Comparison of ENCODE assay signal across 8 cellular contexts in the genomic region with DNA sequence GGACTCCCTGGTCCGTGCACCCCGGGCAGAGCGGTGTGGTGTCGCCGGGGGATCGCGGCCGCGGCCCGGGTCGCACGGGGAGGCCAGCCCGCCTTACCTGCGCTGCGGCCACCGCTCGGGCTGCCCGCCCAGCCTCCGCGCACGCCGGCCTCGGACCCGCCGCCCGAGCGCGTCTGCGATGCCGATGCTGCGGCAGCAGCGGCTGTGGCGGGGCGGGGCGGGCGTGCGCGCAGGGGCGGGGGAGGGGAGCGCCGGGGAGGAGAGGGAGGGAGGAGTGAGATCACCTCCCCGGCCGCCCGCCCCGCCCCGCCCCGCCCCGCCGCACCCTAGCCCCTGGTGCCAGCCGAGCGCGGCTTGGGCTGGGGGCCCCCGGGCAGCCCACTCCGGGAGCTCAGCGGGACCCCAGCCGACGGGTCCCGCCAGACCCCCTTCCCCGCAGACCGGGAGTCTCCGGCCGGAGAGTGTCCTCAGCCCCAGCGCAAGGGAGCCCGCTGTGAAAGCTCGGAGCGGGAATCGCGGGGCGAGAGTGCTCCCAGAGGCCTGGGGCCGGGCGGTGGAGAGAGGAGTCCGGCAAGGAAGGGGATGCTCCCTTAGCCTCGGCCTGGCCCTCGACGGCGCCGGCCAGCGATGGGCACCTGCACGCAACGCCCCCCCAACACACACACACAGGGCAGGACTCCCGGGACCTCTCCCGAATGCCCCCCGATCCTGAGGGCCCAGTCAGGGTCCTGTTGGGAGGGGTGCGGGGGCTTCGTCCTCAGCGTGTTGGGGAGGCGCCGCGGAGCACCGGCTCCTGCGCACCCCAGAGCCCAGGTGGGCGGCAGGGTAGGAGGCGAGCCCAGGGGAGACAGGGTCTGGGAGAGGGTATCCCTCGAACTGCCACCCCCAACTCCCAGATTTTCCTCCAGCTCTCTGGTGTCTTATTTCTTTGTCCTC. TPM values are rescaled to one million over a fixed set of nuclear protein-coding genes. Genes with fewer than 3 reads are reported as not detected.
DNase-seq lines count a peak whose midpoint lies in the region; ATAC-seq, FAIRE-seq and TF ChIP-seq lines count a peak whose summit lies in the region.

A gene with protein sequence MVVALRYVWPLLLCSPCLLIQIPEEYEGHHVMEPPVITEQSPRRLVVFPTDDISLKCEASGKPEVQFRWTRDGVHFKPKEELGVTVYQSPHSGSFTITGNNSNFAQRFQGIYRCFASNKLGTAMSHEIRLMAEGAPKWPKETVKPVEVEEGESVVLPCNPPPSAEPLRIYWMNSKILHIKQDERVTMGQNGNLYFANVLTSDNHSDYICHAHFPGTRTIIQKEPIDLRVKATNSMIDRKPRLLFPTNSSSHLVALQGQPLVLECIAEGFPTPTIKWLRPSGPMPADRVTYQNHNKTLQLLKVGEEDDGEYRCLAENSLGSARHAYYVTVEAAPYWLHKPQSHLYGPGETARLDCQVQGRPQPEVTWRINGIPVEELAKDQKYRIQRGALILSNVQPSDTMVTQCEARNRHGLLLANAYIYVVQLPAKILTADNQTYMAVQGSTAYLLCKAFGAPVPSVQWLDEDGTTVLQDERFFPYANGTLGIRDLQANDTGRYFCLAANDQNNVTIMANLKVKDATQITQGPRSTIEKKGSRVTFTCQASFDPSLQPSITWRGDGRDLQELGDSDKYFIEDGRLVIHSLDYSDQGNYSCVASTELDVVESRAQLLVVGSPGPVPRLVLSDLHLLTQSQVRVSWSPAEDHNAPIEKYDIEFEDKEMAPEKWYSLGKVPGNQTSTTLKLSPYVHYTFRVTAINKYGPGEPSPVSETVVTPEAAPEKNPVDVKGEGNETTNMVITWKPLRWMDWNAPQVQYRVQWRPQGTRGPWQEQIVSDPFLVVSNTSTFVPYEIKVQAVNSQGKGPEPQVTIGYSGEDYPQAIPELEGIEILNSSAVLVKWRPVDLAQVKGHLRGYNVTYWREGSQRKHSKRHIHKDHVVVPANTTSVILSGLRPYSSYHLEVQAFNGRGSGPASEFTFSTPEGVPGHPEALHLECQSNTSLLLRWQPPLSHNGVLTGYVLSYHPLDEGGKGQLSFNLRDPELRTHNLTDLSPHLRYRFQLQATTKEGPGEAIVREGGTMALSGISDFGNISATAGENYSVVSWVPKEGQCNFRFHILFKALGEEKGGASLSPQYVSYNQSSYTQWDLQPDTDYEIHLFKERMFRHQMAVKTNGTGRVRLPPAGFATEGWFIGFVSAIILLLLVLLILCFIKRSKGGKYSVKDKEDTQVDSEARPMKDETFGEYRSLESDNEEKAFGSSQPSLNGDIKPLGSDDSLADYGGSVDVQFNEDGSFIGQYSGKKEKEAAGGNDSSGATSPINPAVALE (minus strand): TSS at position 206 of the 936 bp plus-strand sequence. CDS start 10,337 bp downstream, outside the sequence.

- no peaks in the 10 kb centered on the region for H3K79me2 ChIP-seq in GM23338 (replicated peaks; ENCODE audit: insufficient read depth)

- H4K20me1 ChIP-seq in GM23338 (replicated peaks; ENCODE audit: insufficient read depth) = no peaks in the 10 kb centered on the region

- H3K36me3 ChIP-seq in GM23338 (ENCODE audit: insufficient read depth) (no peaks in the 10 kb centered on the region), kidney epithelial cell (ENCODE audit: control insufficient read depth, insufficient read depth, low read length) (peaks cover 1% of the 10 kb centered on the region), ovary (no peaks in the 10 kb centered on the region), gastrocnemius medialis (no peaks in the 10 kb centered on the region)

- H3K4me1 ChIP-seq in A549 (peaks cover 21% of the 10 kb centered on the region), GM23338 (ENCODE audit: insufficient read depth) (peaks cover 12% of the 10 kb centered on the region; the same call in 1 of the 2 replicates), ovary (ENCODE audit: insufficient read depth) (no peaks in the 10 kb centered on the region), gastrocnemius medialis (no peaks in the 10 kb centered on the region)

- in situ Hi-C loops in gastrocnemius medialis (cut with MboI; ENCODE audit: low sequenced_read_pairs in 4 of 4) = no loop called here

- TF ChIP-seq EP300 in A549 (IDR thresholded peaks at IDR 0.05) (no peak), ovary (IDR thresholded peaks at IDR 0.05) (no peak)

- TF ChIP-seq POLR2A in A549 (IDR thresholded peaks at IDR 0.05; ENCODE audit: low read length) (no peak), ovary (IDR thresholded peaks at IDR 0.05) (no peak), gastrocnemius medialis (IDR thresholded peaks at IDR 0.05) (no peak)

- H3K4me3 ChIP-seq in A549 (peak within 1 kb of the TSS; percentile 52), GM23338 (peak within 1 kb of the TSS; percentile 59), kidney epithelial cell (ENCODE audit: low read depth, low read length) (peak within 1 kb of the TSS; percentile 45), ovary (no peak within 1 kb of the TSS), gastrocnemius medialis (no peak within 1 kb of the TSS)

- no peak within 1 kb of the TSS for H3K27ac Mint-ChIP-seq in GM23338
- no peak within 1 kb of the TSS for H3K27ac Mint-ChIP-seq in activated T-helper 1 cell treated with anti-CD3 and anti-CD28 coated beads, Interleukin-12 subunit alpha, Interleukin-12 subunit beta, Interleukin-2, Interleukin-4 antibody, amounts not matched to agents 30 ng/mL and 10 ng/mL and 1 ng/mL, durations not matched to agents 14 hours and 24 hours and 36 hours

- H3K4me2 ChIP-seq in A549 = peak within 1 kb of the TSS; percentile 91
- peak within 1 kb of the TSS; percentile 77 for H3K4me2 ChIP-seq in GM23338

- H3K4me3 Mint-ChIP-seq in GM23338 = peak within 1 kb of the TSS; percentile 74
- peak within 1 kb of the TSS; percentile 61 for H3K4me3 Mint-ChIP-seq in activated T-helper 1 cell treated with anti-CD3 and anti-CD28 coated beads, Interleukin-12 subunit alpha, Interleukin-12 subunit beta, Interleukin-2, Interleukin-4 antibody, amounts not matched to agents 30 ng/mL and 10 ng/mL and 1 ng/mL, durations not matched to agents 14 hours and 24 hours and 36 hours

- no peaks in the 10 kb centered on the region; the same call in 2 of the 3 replicates for H3K36me3 Mint-ChIP-seq in GM23338 (ENCODE audit: low read depth)
- H3K36me3 Mint-ChIP-seq in activated T-helper 1 cell treated with anti-CD3 and anti-CD28 coated beads, Interleukin-12 subunit alpha, Interleukin-12 subunit beta, Interleukin-2, Interleukin-4 antibody, amounts not matched to agents 30 ng/mL and 10 ng/mL and 1 ng/mL, durations not matched to agents 14 hours and 24 hours and 36 hours (ENCODE audit: low read depth) = no peaks in the 10 kb centered on the region

- TF ChIP-seq CTCF in A549 (IDR thresholded peaks at IDR 0.05) = no peak
- TF ChIP-seq CTCF in GM23338 (conservative IDR thresholded peaks at IDR 0.05; ENCODE audit: low read depth in 2 of 2) = no peak
- no peak for TF ChIP-seq CTCF in kidney epithelial cell (IDR thresholded peaks at IDR 0.05; ENCODE audit: insufficient read depth, low read length, poor library complexity, severe bottlenecking)
- TF ChIP-seq CTCF in ovary (IDR thresholded peaks at IDR 0.05) = no peak
- no peak for TF ChIP-seq CTCF in gastrocnemius medialis (IDR thresholded peaks at IDR 0.05 in 4 of 5, conservative IDR thresholded peaks at IDR 0.05 in 1 of 5)

- no peak within 1 kb of the TSS for H2AFZ ChIP-seq in GM23338

- no peak for FAIRE-seq in A549 (lab: Jason Lieb, UNC)

- H3K27me3 ChIP-seq in GM23338 (ENCODE audit: insufficient read depth) (no peaks in the 10 kb centered on the region; the same call in 1 of the 2 replicates), kidney epithelial cell (ENCODE audit: control insufficient read depth, insufficient read depth, low read length) (no peaks in the 10 kb centered on the region), ovary (no peaks in the 10 kb centered on the region), gastrocnemius medialis (peaks cover 10 to 56% (median 43%) of the 10 kb centered on the region in 3 donors)

- peak in 1 of 2 experiments; percentile 32; a peak in 2 of 6 replicates for ATAC-seq in A549
- peak; percentile 25 for ATAC-seq in GM23338
- no peak for ATAC-seq in GM18907 (IDR thresholded peaks at IDR 0.05; ENCODE audit: unreplicated experiment)
- ATAC-seq in gastrocnemius medialis = no peak
- no peak for ATAC-seq in HG02759 (IDR thresholded peaks at IDR 0.05; ENCODE audit: unreplicated experiment)

- WGBS in A549 (ENCODE audit: missing lambda C conversion rate) = 64% methylated on average over 22 of the region's 94 CpGs
- WGBS in ovary, 3 donors = 16 to 24% (median 22%) methylated on average over 33 to 89 of the region's 94 CpGs

- CTCF ChIA-PET in A549 (lab: Yijun Ruan, JAX) = interaction anchor here (1.1 to 1.5 kb wide), 3 partner anchors 27 to 61 kb away, joined by 3 to 6 read pairs (median 3); no protein-coding TSS in a partner anchor

- POLR2A ChIA-PET in A549 (lab: Yijun Ruan, JAX) = no interaction called here

- H3K27ac ChIP-seq in A549 (peak within 1 kb of the TSS; percentile 33 to 81; a peak in 5 of 6 replicates), GM23338 (ENCODE audit: low read depth) (no peak within 1 kb of the TSS), ovary (no peak within 1 kb of the TSS), gastrocnemius medialis (no peak within 1 kb of the TSS)

- no peaks in the 10 kb centered on the region for H3K9me3 ChIP-seq in A549
- H3K9me3 ChIP-seq in ovary = no peaks in the 10 kb centered on the region
- no peaks in the 10 kb centered on the region for H3K9me3 ChIP-seq in gastrocnemius medialis

- peaks cover 8% of the 10 kb centered on the region for H3K27me3 Mint-ChIP-seq in GM23338 (ENCODE audit: insufficient read depth, low read depth, poor library complexity)
- peaks cover 20% of the 10 kb centered on the region for H3K27me3 Mint-ChIP-seq in activated T-helper 1 cell treated with anti-CD3 and anti-CD28 coated beads, Interleukin-12 subunit alpha, Interleukin-12 subunit beta, Interleukin-2, Interleukin-4 antibody, amounts not matched to agents 30 ng/mL and 10 ng/mL and 1 ng/mL, durations not matched to agents 14 hours and 24 hours and 36 hours (ENCODE audit: insufficient read depth)

- H3K9me2 ChIP-seq in GM23338 (ENCODE audit: insufficient read depth) = no peaks in the 10 kb centered on the region

- no peaks in the 10 kb centered on the region for H3F3A ChIP-seq in GM23338 (replicated peaks; ENCODE audit: low read depth)

- H3K9me3 Mint-ChIP-seq in GM23338 = no peaks in the 10 kb centered on the region; the same call in 2 of the 3 replicates
- H3K9me3 Mint-ChIP-seq in activated T-helper 1 cell treated with anti-CD3 and anti-CD28 coated beads, Interleukin-12 subunit alpha, Interleukin-12 subunit beta, Interleukin-2, Interleukin-4 antibody, amounts not matched to agents 30 ng/mL and 10 ng/mL and 1 ng/mL, durations not matched to agents 14 hours and 24 hours and 36 hours = no peaks in the 10 kb centered on the region

- no peak for TF ChIP-seq RAD21 in A549 (conservative IDR thresholded peaks at IDR 0.05 in 1 of 2, IDR thresholded peaks at IDR 0.05 in 1 of 2)

- H3K4me1 Mint-ChIP-seq in GM23338 = peaks cover 16% of the 10 kb centered on the region
- H3K4me1 Mint-ChIP-seq in activated T-helper 1 cell treated with anti-CD3 and anti-CD28 coated beads, Interleukin-12 subunit alpha, Interleukin-12 subunit beta, Interleukin-2, Interleukin-4 antibody, amounts not matched to agents 30 ng/mL and 10 ng/mL and 1 ng/mL, durations not matched to agents 14 hours and 24 hours and 36 hours (ENCODE audit: low read depth) = peaks cover 4% of the 10 kb centered on the region

- intact Hi-C loops in activated T-helper 1 cell treated with anti-CD3 and anti-CD28 coated beads, Interleukin-12 subunit alpha, Interleukin-12 subunit beta, Interleukin-2, Interleukin-4 antibody, amounts not matched to agents 30 ng/mL and 10 ng/mL and 1 ng/mL, durations not matched to agents 14 hours and 24 hours and 36 hours (cut with micrococcal nuclease) = no loop called here
- intact Hi-C loops in ovary (cut with DNase I) (no loop called here), gastrocnemius medialis (cut with DNase I; ENCODE audit: low total_unique reads) (no loop called here)

- DNase-seq in A549 (ENCODE audit: low read depth in 1 of 2, low spot score in 1 of 2) (no peak), GM23338 (ENCODE audit: low spot score) (peak; percentile 54), kidney epithelial cell (ENCODE audit: low read depth) (no peak), ovary (no peak), gastrocnemius medialis (no peak)
- DNase-seq in activated T-helper 1 cell treated with anti-CD3 and anti-CD28 coated beads, Interleukin-12 subunit alpha, Interleukin-12 subunit beta, Interleukin-2, Interleukin-4 antibody, amounts not matched to agents 30 ng/mL and 10 ng/mL and 1 ng/mL, durations not matched to agents 14 hours and 24 hours and 36 hours (ENCODE audit: low spot score) = no peak

RNA-seq across cellular contexts. Expression of the gene that starts here (rescaled TPM):
- polyA plus RNA-seq in A549 (2011; rRNA removed) (1.9 and 3.1 TPM in 2 replicates), A549 (2017; fragmentation: RNase III; extraction: RNeasy Plus Mini Kit Qiagen cat#74134 plus additional on column Dnase treatment) (12.8 to 14.2 TPM (median 13.3 TPM) in 3 replicates), GM23338 (2016; fragmentation: Nextera tagmentation; extraction: Ambion mirVana) (7.4 and 7.8 TPM in 2 replicates), ovary (1 to 10 TPM in 1 of 2 donors, under 1 TPM in 1; 0.63 to 1.1 TPM)
- polyA plus RNA-seq in A549 (2012; cell fraction: cytosol; rRNA removed) = 2.7 and 4.0 TPM in 2 replicates
- 10.8 and 12.9 TPM in 2 replicates for polyA plus RNA-seq in A549 (2012; cell fraction: nucleus; rRNA removed)
- polyA minus RNA-seq in A549 (2011; rRNA and poly(A)+ RNA removed) = 4.3 and 5.0 TPM in 2 replicates
- total RNA-seq in GM23338 (2014; rRNA removed; shearing (Covaris generic)) = 27.6 and 29.2 TPM in 2 replicates
- total RNA-seq in activated T-helper 1 cell treated with anti-CD3 and anti-CD28 coated beads, Interleukin-12 subunit alpha, Interleukin-12 subunit beta, Interleukin-2, Interleukin-4 antibody, amounts not matched to agents 30 ng/mL and 10 ng/mL and 1 ng/mL, durations not matched to agents 14 hours and 24 hours and 36 hours = 1.7 and 3.3 TPM in 2 replicates
- total RNA-seq in kidney epithelial cell (122 and 138 TPM in 2 replicates), ovary (1 to 10 TPM in 3 of 7 donors, under 1 TPM in 3, not detected in 1; 0.36 to 3.0 (median 1.1) TPM), gastrocnemius medialis (under 1 TPM; 0.05 to 0.62 (median 0.48) TPM)

Comparison
In these comparisons a context has a peak if more than half of its experiments do, and no peak if none do; other contexts are left out.
1. H3K27ac ChIP-seq: peak in A549 (2 of 2); none in GM23338 (single experiment), ovary (0 of 2) and gastrocnemius medialis (0 of 4).
2. H3K4me3 ChIP-seq: peak in A549 (single experiment), GM23338 (single experiment) and kidney epithelial cell (single experiment); none in ovary (single experiment) and gastrocnemius medialis (0 of 4).